ENCODE assay signal across 1 cellular context in the genomic region with DNA sequence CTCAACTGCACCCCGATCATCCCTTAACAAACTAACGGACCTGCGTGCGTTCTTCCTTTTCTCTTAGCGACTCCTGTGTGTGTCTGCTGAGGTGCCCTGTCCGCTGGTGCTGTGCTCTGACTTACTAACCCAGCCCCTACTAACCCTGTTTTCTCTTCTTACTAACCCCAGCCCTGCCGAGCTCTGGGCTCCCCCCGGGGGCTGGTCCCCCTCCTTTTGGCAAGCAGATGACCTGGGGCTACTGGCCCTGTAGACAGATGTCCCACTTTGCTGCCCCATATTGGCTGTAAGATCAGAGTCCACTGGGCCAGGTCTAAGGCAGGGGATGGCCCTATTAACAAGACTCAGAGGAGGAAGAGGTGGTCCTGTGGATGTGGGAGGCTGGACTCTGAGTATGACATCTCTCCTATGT.
TF ChIP-seq lines count a peak whose summit lies in the region.

No MANE protein-coding gene starts in this region.

TF ChIP-seq in K562, 482 proteins besides CTCF, POLR2A, EP300 and RAD21:
- TF ChIP-seq ZNF644 (tag; IDR thresholded peaks at IDR 0.05; ENCODE audit: low read depth) (no peak), POLR3G (IDR thresholded peaks at IDR 0.05; ENCODE audit: extremely low read depth, insufficient read length, insufficient replicate concordance) (no peak), ZSCAN29 (IDR thresholded peaks at IDR 0.05) (no peak), NCOA6 (IDR thresholded peaks at IDR 0.05) (no peak), NUFIP1 (IDR thresholded peaks at IDR 0.05; ENCODE audit: partially characterized antibody) (no peak), ZKSCAN8 (CRISPR knock-in tag; IDR thresholded peaks at IDR 0.05) (no peak), TAF7 (tag; IDR thresholded peaks at IDR 0.05) (no peak), CHD2 (IDR thresholded peaks at IDR 0.05; ENCODE audit: low read depth, low read length) (no peak), MTA1 (IDR thresholded peaks at IDR 0.05; ENCODE audit: borderline replicate concordance) (no peak), ZNF778 (CRISPR knock-in tag; IDR thresholded peaks at IDR 0.05) (no peak), NELFE (IDR thresholded peaks at IDR 0.05; ENCODE audit: insufficient read depth, insufficient read length) (no peak)
- TF ChIP-seq, protein P1, sequence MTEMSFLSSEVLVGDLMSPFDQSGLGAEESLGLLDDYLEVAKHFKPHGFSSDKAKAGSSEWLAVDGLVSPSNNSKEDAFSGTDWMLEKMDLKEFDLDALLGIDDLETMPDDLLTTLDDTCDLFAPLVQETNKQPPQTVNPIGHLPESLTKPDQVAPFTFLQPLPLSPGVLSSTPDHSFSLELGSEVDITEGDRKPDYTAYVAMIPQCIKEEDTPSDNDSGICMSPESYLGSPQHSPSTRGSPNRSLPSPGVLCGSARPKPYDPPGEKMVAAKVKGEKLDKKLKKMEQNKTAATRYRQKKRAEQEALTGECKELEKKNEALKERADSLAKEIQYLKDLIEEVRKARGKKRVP (CRISPR knock-in tag; IDR thresholded peaks at IDR 0.05): no peak
